ENCODE assay signal across 12 cellular contexts in genomic region chr2:174263989-174264388, GRCh38. TPM values are rescaled to one million over a fixed set of nuclear protein-coding genes. Genes with fewer than 3 reads are reported as not detected.
DNase-seq lines count a peak whose midpoint lies in the region; ATAC-seq, FAIRE-seq and TF ChIP-seq lines count a peak whose summit lies in the region.
"Had no signal": no experiment of that assay in that cellular context is flagged by ENCODE, and none has a peak within 500 bp of the region (broad histone marks: within the 10 kb centered on the region; RNA-seq: fewer than 3 reads in every experiment).

No MANE protein-coding gene starts in this region.

- TF ChIP-seq CTCF in PC-3 (conservative IDR thresholded peaks at IDR 0.05; ENCODE audit: low read depth, low read length) = no peak

- no peaks in the 10 kb centered on the region for H3F3A ChIP-seq in PC-3 (ENCODE audit: low read length, unreplicated experiment)

- H4K8ac ChIP-seq in trophoblast cell (ENCODE audit: low read depth, low read length) (no peak overlapping the region), mesendoderm (ENCODE audit: low read depth, low read length) (no peak overlapping the region)

- no TSS peak for BruUV-seq in PC-3 (replicated peaks; lab: Mats Ljungman, UMichigan)

- H2AFZ ChIP-seq in PC-3 (ENCODE audit: low read length) (peak overlapping the region; percentile 9), trophoblast cell (ENCODE audit: insufficient read depth, low read length, poor library complexity) (no peak overlapping the region)

- no peak overlapping the region for H3K27ac Mint-ChIP-seq in T-helper 17 cell
- H3K27ac Mint-ChIP-seq: activated T-helper 2 cell treated with anti-CD3 and anti-CD28 coated beads, Interferon-gamma antibody, Interleukin-2, Interleukin-4, amounts not matched to agents 10 μg/mL and 5 μg/mL and 100 μg/mL, durations not matched to agents 14 hours and 24 hours and 36 hours had no signal

- H4K5ac ChIP-seq in mesendoderm (ENCODE audit: low read length) = no peak overlapping the region

- H3K4ac ChIP-seq in trophoblast cell (ENCODE audit: low read depth, low read length) (no peak overlapping the region), mesendoderm (ENCODE audit: low read depth, low read length) (no peak overlapping the region)

- H3K56ac ChIP-seq in mesendoderm (ENCODE audit: low read length) = no peak overlapping the region

- WGBS in trophoblast cell (ENCODE audit: extremely low coverage, insufficient coverage, insufficient read length) = no CpG with 5 or more reads among the region's 3 CpGs
- WGBS in mesendoderm (ENCODE audit: extremely low coverage, insufficient coverage, low lambda C conversion rate) = no CpG with 5 or more reads among the region's 3 CpGs

- no peak overlapping the region for H3K4me3 ChIP-seq in PC-3 (ENCODE audit: low read length)
- H3K4me3 ChIP-seq in trophoblast cell (ENCODE audit: low read depth, low read length) = no peak overlapping the region
- no peak overlapping the region for H3K4me3 ChIP-seq in mesendoderm (ENCODE audit: low read length)
- H3K4me3 ChIP-seq: thoracic aorta had no signal

- no peak overlapping the region for H4K12ac ChIP-seq in trophoblast cell (ENCODE audit: low read depth, low read length)

- H2AK5ac ChIP-seq in trophoblast cell (ENCODE audit: low read length) (no peak overlapping the region), mesendoderm (ENCODE audit: low read length) (no peak overlapping the region)

- H3K79me1 ChIP-seq in trophoblast cell (ENCODE audit: low read length) (no peaks in the 10 kb centered on the region), mesendoderm (ENCODE audit: low read length) (no peaks in the 10 kb centered on the region)

- H3K14ac ChIP-seq in trophoblast cell (ENCODE audit: low read length) = no peak overlapping the region

- ATAC-seq in PC-3 (peak; percentile 100), GM18870 (IDR thresholded peaks at IDR 0.05; ENCODE audit: unreplicated experiment) (no peak), T-helper 17 cell (no peak)

- H3K4me3 Mint-ChIP-seq in T-helper 17 cell = no peak overlapping the region

- peaks cover 4% of the 10 kb centered on the region for H3K36me3 Mint-ChIP-seq in T-helper 17 cell (ENCODE audit: low read depth)

- H2BK12ac ChIP-seq in trophoblast cell (ENCODE audit: low read length) = no peak overlapping the region

- H2BK120ac ChIP-seq in trophoblast cell (ENCODE audit: insufficient read depth, low read length, poor library complexity) = no peak overlapping the region
- H2BK120ac ChIP-seq in mesendoderm (ENCODE audit: low read depth, low read length) = no peak overlapping the region

- peaks cover 12% of the 10 kb centered on the region for H3K4me1 ChIP-seq in PC-3 (ENCODE audit: insufficient read depth, low read length)
- H3K4me1 ChIP-seq in trophoblast cell (ENCODE audit: control insufficient read depth in 1 of 2, insufficient read depth in 2 of 2, low read length in 2 of 2) = no peaks in the 10 kb centered on the region
- no peaks in the 10 kb centered on the region for H3K4me1 ChIP-seq in mesendoderm (ENCODE audit: control insufficient read depth, low read depth, low read length)

- POLR2A ChIA-PET in PC-3 (lab: Charles Lee; ENCODE audit: unreplicated experiment) = interaction anchor here (0.6 kb wide), 1 partner anchor 40 kb away, joined by 3 read pairs; no protein-coding TSS in a partner anchor

- H3K4me2 ChIP-seq in PC-3 (ENCODE audit: low read length) (peak overlapping the region; percentile 46), trophoblast cell (ENCODE audit: low read length) (no peak overlapping the region), mesendoderm (ENCODE audit: low read length) (no peak overlapping the region)

- H4K91ac ChIP-seq in trophoblast cell (ENCODE audit: low read depth, low read length) = no peak overlapping the region

- no peaks in the 10 kb centered on the region for H4K20me1 ChIP-seq in PC-3 (ENCODE audit: low read length)

- peak overlapping the region; percentile 69 for H3K27ac ChIP-seq in PC-3 (ENCODE audit: low read length)
- H3K27ac ChIP-seq in trophoblast cell (ENCODE audit: low read depth, low read length) = no peak overlapping the region
- no peak overlapping the region for H3K27ac ChIP-seq in mesendoderm (ENCODE audit: low read depth, low read length)
- H3K27ac ChIP-seq: thoracic aorta had no signal

- peaks cover 48% of the 10 kb centered on the region for H3K27me3 Mint-ChIP-seq in T-helper 17 cell

- peak; percentile 21 for FAIRE-seq in GM19239 (lab: Jason Lieb, UNC)
- FAIRE-seq: GM18507 had no signal

- H3K36me3 ChIP-seq in PC-3 (ENCODE audit: low read depth, low read length) (no peaks in the 10 kb centered on the region), trophoblast cell (ENCODE audit: control insufficient read depth in 1 of 2, insufficient read depth in 2 of 2, low read length in 2 of 2) (no peaks in the 10 kb centered on the region), mesendoderm (ENCODE audit: control insufficient read depth, insufficient read depth, low read length) (no peaks in the 10 kb centered on the region)
- H3K36me3 ChIP-seq: thoracic aorta had no signal

- no peak overlapping the region for H3K18ac ChIP-seq in trophoblast cell (ENCODE audit: low read length)
- no peak overlapping the region for H3K18ac ChIP-seq in mesendoderm (ENCODE audit: low read length)

- intact Hi-C loops in PC-3 (cut with micrococcal nuclease) = loop anchor here (2.0 to 5.0 kb wide), 2 partner anchors 15 to 68 kb away; partner anchors contain the start of genes OLA1 and SP9

- no peak overlapping the region for H3K9ac ChIP-seq in PC-3 (ENCODE audit: low read length)
- no peak overlapping the region for H3K9ac ChIP-seq in trophoblast cell (ENCODE audit: low read length)
- H3K9ac ChIP-seq in mesendoderm (ENCODE audit: low read length) = no peak overlapping the region

- no peaks in the 10 kb centered on the region; the same call in 1 of the 2 replicates for H3K9me2 ChIP-seq in PC-3 (replicated peaks; ENCODE audit: low read length)

- H3K27me3 ChIP-seq in PC-3 (ENCODE audit: low read length) (no peaks in the 10 kb centered on the region), trophoblast cell (ENCODE audit: insufficient read depth, low read length) (no peaks in the 10 kb centered on the region), mesendoderm (ENCODE audit: insufficient read depth, low read length, poor library complexity) (no peaks in the 10 kb centered on the region)

- no peaks in the 10 kb centered on the region for H3K79me2 ChIP-seq in PC-3 (ENCODE audit: low read length)
- H3K79me2 ChIP-seq in trophoblast cell (ENCODE audit: control insufficient read depth, insufficient read depth, low read length, poor library complexity) = no peaks in the 10 kb centered on the region
- no peaks in the 10 kb centered on the region for H3K79me2 ChIP-seq in mesendoderm (ENCODE audit: control insufficient read depth, insufficient read depth, low read length)

- CTCF ChIA-PET in PC-3 (lab: Charles Lee) = interaction anchor here (0.6 kb wide), 1 partner anchor 17 kb away, joined by 3 read pairs; no protein-coding TSS in a partner anchor

- no peak for DNase-seq in GM19239 (ENCODE audit: insufficient read length, low spot score)
- DNase-seq in PC-3 = peak; percentile 91
- peak; percentile 75 for DNase-seq in dermis blood vessel endothelial cell
- DNase-seq in trophoblast cell = peak; percentile 44 to 52
- DNase-seq in T-helper 17 cell = no peak
- DNase-seq in mesendoderm = no peak
- no peak for DNase-seq in nucleus accumbens (lab: John Stamatoyannopoulos, UW)
- DNase-seq: retina had no signal

- no peak overlapping the region for H2BK5ac ChIP-seq in trophoblast cell (ENCODE audit: low read depth, low read length, poor library complexity)
- H2BK5ac ChIP-seq in mesendoderm (ENCODE audit: low read length) = no peak overlapping the region

- no peak overlapping the region for H2BK15ac ChIP-seq in mesendoderm (replicated peaks; ENCODE audit: low read depth)

- no peak overlapping the region for H3K23ac ChIP-seq in trophoblast cell (ENCODE audit: low read length)
- H3K23ac ChIP-seq in mesendoderm (ENCODE audit: low read length) = no peak overlapping the region

- no peaks in the 10 kb centered on the region for H3K9me3 ChIP-seq in PC-3 (ENCODE audit: low read length)
- H3K9me3 ChIP-seq in trophoblast cell (ENCODE audit: insufficient read depth, low read depth, low read length) = no peaks in the 10 kb centered on the region
- no peaks in the 10 kb centered on the region for H3K9me3 ChIP-seq in T-helper 17 cell (ENCODE audit: control insufficient read depth, low read length, poor library complexity, severe bottlenecking)
- H3K9me3 ChIP-seq: thoracic aorta had no signal

- H3K4me1 Mint-ChIP-seq in T-helper 17 cell = peaks cover 5% of the 10 kb centered on the region

RNA-seq across cellular contexts. Expression of gene OLA1, which starts 15.7 kb away (rescaled TPM):
- total RNA-seq in PC-3 (2014; rRNA removed) (154 and 182 TPM in 2 replicates), dermis blood vessel endothelial cell (85.6 and 139 TPM in 2 replicates), T-helper 17 cell (10 to 100 TPM; 42.3 to 43.6 TPM)
- polyA plus RNA-seq in trophoblast cell (2013) = 80.2 and 85.1 TPM in 2 replicates
- polyA plus RNA-seq in mesendoderm (2013, experiment 1 of 2) = 136 TPM
- polyA plus RNA-seq in mesendoderm (2013, experiment 2 of 2) = 147 TPM

Comparison
In these comparisons a context has a peak if more than half of its experiments do, and no peak if none do; other contexts are left out.
1. DNase-seq: peak in PC-3 (single experiment), dermis blood vessel endothelial cell (single experiment) and trophoblast cell (2 of 2); none in GM19239 (single experiment), T-helper 17 cell (0 of 3), mesendoderm (single experiment) and nucleus accumbens (0 of 56).